In the genomic region with DNA sequence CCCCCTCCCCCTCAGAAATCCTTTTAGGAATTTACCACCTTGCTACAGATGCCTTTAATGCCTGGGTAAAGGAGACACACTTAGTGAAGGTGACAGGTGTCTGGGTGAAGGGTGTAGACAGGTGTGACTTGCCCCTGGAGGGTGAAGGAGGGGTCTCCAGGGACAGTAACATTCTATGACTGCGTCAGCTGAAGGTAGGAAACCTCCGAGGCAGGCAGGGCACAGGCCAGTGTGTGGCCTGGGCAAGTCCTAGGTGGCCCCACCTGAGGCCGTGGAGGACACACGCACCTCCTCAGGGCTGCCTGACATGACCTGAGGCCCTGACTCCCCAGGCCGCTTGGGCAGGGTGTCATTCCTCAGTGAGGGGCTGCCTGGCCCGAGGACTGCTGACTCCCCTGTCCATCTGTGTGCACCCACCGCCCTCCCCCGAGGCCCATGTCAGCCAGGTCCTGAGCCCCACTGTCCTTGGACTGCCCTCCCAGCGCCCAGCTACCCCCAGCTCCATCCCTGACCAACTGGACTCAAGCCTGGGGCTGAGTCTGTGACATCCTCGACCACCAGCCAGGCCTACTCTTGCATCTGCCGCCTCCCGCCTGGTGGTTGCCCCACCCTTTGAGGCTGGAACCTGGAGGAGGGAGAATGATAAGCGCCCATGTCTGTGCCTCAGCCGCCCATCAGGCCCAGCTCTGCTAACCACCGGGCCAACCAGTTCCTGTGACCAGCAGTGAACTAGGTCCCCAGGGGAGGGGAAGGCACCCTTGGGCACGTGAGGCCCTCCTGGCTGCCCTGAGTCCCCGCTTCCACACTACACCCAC, we compare ENCODE assay signal across 9 cellular contexts. TPM values are rescaled to one million over a fixed set of nuclear protein-coding genes. Genes with fewer than 3 reads are reported as not detected.
DNase-seq lines count a peak whose midpoint lies in the region; ATAC-seq and TF ChIP-seq lines count a peak whose summit lies in the region.
"Had no signal": no experiment of that assay in that cellular context is flagged by ENCODE, and none has a peak within 500 bp of the region (broad histone marks: within the 10 kb centered on the region; RNA-seq: fewer than 3 reads in every experiment).

No MANE protein-coding gene starts in this region.

- no peaks in the 10 kb centered on the region for H4K20me1 ChIP-seq in H9 (ENCODE audit: control insufficient read depth, insufficient read depth, insufficient read length)

- H3K79me1 ChIP-seq in H9 (ENCODE audit: insufficient read depth, low read depth, low read length, poor library complexity, severe bottlenecking): no peaks in the 10 kb centered on the region

- intact Hi-C loops in left cardiac atrium (cut with DNase I) (no loop called here), sciatic nerve (cut with DNase I) (loop anchor here (10.0 kb wide), 1 partner anchor 190 kb away; no protein-coding TSS in a partner anchor)

- H2BK20ac ChIP-seq in H9 (ENCODE audit: low read depth, low read length, poor library complexity, severe bottlenecking): no peak overlapping the region

- no peak overlapping the region for H2BK5ac ChIP-seq in H9 (ENCODE audit: insufficient read length, low read length)

- H3K27me3 ChIP-seq in H9 (ENCODE audit: insufficient read depth, low read length): no peaks in the 10 kb centered on the region
- no peaks in the 10 kb centered on the region for H3K27me3 ChIP-seq in Peyer's patch
- H3K27me3 ChIP-seq in HAP-1 (ENCODE audit: low read depth): no peaks in the 10 kb centered on the region
- H3K27me3 ChIP-seq: dorsolateral prefrontal cortex had no signal

- H2AK5ac ChIP-seq in H9 (ENCODE audit: insufficient read length, low read length): no peak overlapping the region

- no peaks in the 10 kb centered on the region for H3K9me3 ChIP-seq in H9 (ENCODE audit: control insufficient read depth, low read depth, low read length)
- no peaks in the 10 kb centered on the region for H3K9me3 ChIP-seq in Peyer's patch
- H3K9me3 ChIP-seq in HAP-1: no peaks in the 10 kb centered on the region

- no peak overlapping the region for H3K4ac ChIP-seq in H9 (ENCODE audit: low read depth, low read length)

- no peaks in the 10 kb centered on the region for H3K79me2 ChIP-seq in H9 (ENCODE audit: insufficient read depth, low read length)

- no peak overlapping the region for H3K4me3 ChIP-seq in Peyer's patch
- H3K4me3 ChIP-seq in HAP-1: no peak overlapping the region
- H3K4me3 ChIP-seq: dorsolateral prefrontal cortex had no signal

- H4K91ac ChIP-seq in H9 (ENCODE audit: insufficient read length, low read depth, low read length): no peak overlapping the region

- no peak overlapping the region for H4K5ac ChIP-seq in H9 (ENCODE audit: insufficient read length, low read depth, low read length)

- H3K4me1 ChIP-seq in H9 (ENCODE audit: insufficient read depth, low read length) (no peaks in the 10 kb centered on the region), Peyer's patch (peaks cover 0 to 7% (median 0%) of the 10 kb centered on the region in 4 donors), HAP-1 (no peaks in the 10 kb centered on the region)

- H3K36me3 Mint-ChIP-seq in H9 (ENCODE audit: insufficient read depth in 1 of 3, low read depth in 3 of 3): peaks cover 0 to 5% (median 3%) of the 10 kb centered on the region in 3 experiments; a peak in 4 of 7 replicates

- TF ChIP-seq CTCF in H9 (conservative IDR thresholded peaks at IDR 0.05): no peak
- no peak for TF ChIP-seq CTCF in Peyer's patch (IDR thresholded peaks at IDR 0.05)

- no peak overlapping the region for H3K4me2 ChIP-seq in H9 (ENCODE audit: insufficient read depth, insufficient read length, low read length)

- TF ChIP-seq POLR2A in Peyer's patch (IDR thresholded peaks at IDR 0.05): no peak

- no peak overlapping the region for H2BK12ac ChIP-seq in H9 (ENCODE audit: insufficient read length, low read depth, low read length)

- H3K27ac Mint-ChIP-seq in H9: peak overlapping the region in 2 of 3 experiments; percentile 76 to 81; a peak in 3 of 7 replicates

- peaks cover 0 to 41% (median 0%) of the 10 kb centered on the region in 3 donors for H3K36me3 ChIP-seq in Peyer's patch
- H3K36me3 ChIP-seq in HAP-1 (replicated peaks): 0 out of 2 replicates have a peak, but pooled peaks cover 3% of the 10 kb centered on the region

- H3K27me3 Mint-ChIP-seq in H9 (ENCODE audit: low read depth): no peaks in the 10 kb centered on the region

- H3T11ph ChIP-seq in H9 (ENCODE audit: low read length): no peak overlapping the region

- no CpG with 5 or more reads among the region's 17 CpGs for WGBS in H9 (ENCODE audit: extremely low coverage, insufficient read length, low lambda C conversion rate)

- H4K8ac ChIP-seq in H9 (replicated peaks; ENCODE audit: insufficient read length, low read depth, low read length): no peak overlapping the region

- H2BK120ac ChIP-seq in H9 (ENCODE audit: low read depth, low read length, poor library complexity, severe bottlenecking): no peak overlapping the region

- no peaks in the 10 kb centered on the region for H3K23me2 ChIP-seq in H9 (ENCODE audit: insufficient read length, low read depth, low read length, poor library complexity, severe bottlenecking)

- no peak overlapping the region for H3K4me3 Mint-ChIP-seq in H9

- DNase-seq in H9: no peak
- DNase-seq in Peyer's patch: peak in 2 of 3 donors; percentile 39 to 43
- peak; percentile 20 for DNase-seq in left cardiac atrium
- peak; percentile 60 for DNase-seq in sciatic nerve (ENCODE audit: low spot score)
- no peak for DNase-seq in HAP-1 (ENCODE audit: low spot score in 2 of 2)
- no peak for DNase-seq in NCI-H1092 (lab: John Stamatoyannopoulos, UW)
- DNase-seq: DND-41 had no signal

- H2BK15ac ChIP-seq in H9 (ENCODE audit: low read depth, low read length): no peak overlapping the region

- in situ Hi-C loops in HAP-1 (cut with MboI; ENCODE audit: low sequenced_read_pairs): no loop called here

- no peak overlapping the region for H3K27ac ChIP-seq in H9 (ENCODE audit: insufficient read length, low read depth, low read length)
- H3K27ac ChIP-seq in Peyer's patch: no peak overlapping the region

- H3K9ac ChIP-seq in H9 (ENCODE audit: extremely low read depth, insufficient read length, low read length): no peak overlapping the region

- no peak overlapping the region for H3K23ac ChIP-seq in H9 (ENCODE audit: insufficient read length, low read depth, low read length)

- no peak overlapping the region for H2AFZ ChIP-seq in H9 (ENCODE audit: low read length)

- no peaks in the 10 kb centered on the region for H3K9me3 Mint-ChIP-seq in H9

- peak overlapping the region; percentile 30; the same call in 1 of the 2 replicates for H3K14ac ChIP-seq in H9 (ENCODE audit: insufficient read depth, low read length)

- peaks cover 18 to 20% of the 10 kb centered on the region in 2 experiments for H3K4me1 Mint-ChIP-seq in H9

- ATAC-seq in left cardiac atrium (no peak), sciatic nerve (no peak), HG03095 (IDR thresholded peaks at IDR 0.05; ENCODE audit: unreplicated experiment) (no peak)

- H3K18ac ChIP-seq in H9 (ENCODE audit: insufficient read length, low read depth, low read length): no peak overlapping the region

- no peak overlapping the region for H3K56ac ChIP-seq in H9 (ENCODE audit: insufficient read length, low read depth, low read length)

RNA-seq across cellular contexts. Expression of gene CARD19, which starts 18.4 kb away (rescaled TPM):
- total RNA-seq in H9 (2021) (21.4 and 23.6 TPM in 2 replicates), Peyer's patch (10 to 100 TPM; 34.7 to 74.4 (median 58.9) TPM), left cardiac atrium (10 to 100 TPM; 20.2 to 26.3 TPM), sciatic nerve (36.6 TPM)

RNA-seq across cellular contexts. Expression of gene NINJ1, which starts 19.7 kb away (rescaled TPM):
- total RNA-seq in H9 (2021): 27.4 and 28.9 TPM in 2 replicates
- total RNA-seq in Peyer's patch: 10 to 100 TPM; 47.0 to 56.8 (median 54.5) TPM
- 10 to 100 TPM; 38.4 to 45.9 TPM for total RNA-seq in left cardiac atrium
- total RNA-seq in sciatic nerve: 53.5 TPM

RNA-seq across cellular contexts. Expression of gene SUSD3, which starts 55.9 kb away (rescaled TPM):
- total RNA-seq in H9 (2021) (7.8 and 9.0 TPM in 2 replicates), Peyer's patch (10 to 100 TPM in 1 of 4 donors, 1 to 10 TPM in 3; 5.5 to 21.5 (median 7.9) TPM), left cardiac atrium (1 to 10 TPM; 1.6 to 2.4 TPM), sciatic nerve (6.6 TPM)

Comparison
In these comparisons a context has a peak if more than half of its experiments do, and no peak if none do; other contexts are left out.
1. DNase-seq: peak in Peyer's patch (2 of 3), left cardiac atrium (single experiment) and sciatic nerve (single experiment); none in H9 (single experiment), HAP-1 (0 of 2) and NCI-H1092 (single experiment).